Comparison of ENCODE assay signal across 20 cellular contexts in the genomic region with DNA sequence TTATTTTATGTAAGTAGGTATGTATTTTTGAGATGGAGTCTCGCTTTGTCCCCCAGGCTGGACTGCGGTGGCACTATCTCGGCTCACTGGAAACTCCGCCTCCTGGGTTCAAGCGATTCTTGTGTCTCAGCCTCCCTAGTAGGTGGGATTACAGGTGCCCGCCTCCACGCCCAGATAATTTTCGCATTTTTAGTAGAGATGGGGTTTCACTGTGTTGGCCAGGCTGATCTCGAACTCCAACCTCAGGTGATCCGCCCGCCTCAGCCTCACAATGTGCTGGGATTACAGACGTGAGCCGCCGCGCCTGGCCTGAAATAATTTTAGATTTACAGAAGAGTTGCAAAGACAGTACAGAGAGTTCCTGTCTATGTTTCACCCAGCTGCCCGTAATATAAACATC.
"Had no signal": no experiment of that assay in that cellular context is flagged by ENCODE, and none has a peak within 500 bp of the region (broad histone marks: within the 10 kb centered on the region; RNA-seq: fewer than 3 reads in every experiment).

No MANE protein-coding gene starts in this region.

- H3K4me3 ChIP-seq: adrenal gland, lower lobe of right lung, psoas muscle, right atrium auricular region, testis, vagina had no signal

- ATAC-seq: activated CD4-positive, alpha-beta T cell treated with anti-CD3 and anti-CD28 coated beads for 36 hours; activated naive CD4-positive, alpha-beta T cell treated with anti-CD3 and anti-CD28 coated beads, Interleukin-2, amount 50 U/mL, for 72 hours; esophagus mucosa; left lobe of liver; lower lobe of right lung; psoas muscle; WTC11 had no signal

- H3K27ac ChIP-seq: lower lobe of right lung, testis, vagina had no signal

- H3K9me3 ChIP-seq: adrenal gland, lower lobe of right lung, psoas muscle, right atrium auricular region, testis, vagina had no signal

- H3K9me3 Mint-ChIP-seq: activated naive CD4-positive, alpha-beta T cell treated with anti-CD3 and anti-CD28 coated beads, Interleukin-2, amount 50 U/mL, for 72 hours; type B pancreatic cell had no signal

- H3K4me1 Mint-ChIP-seq: WTC11 had no signal

- DNase-seq: activated CD4-positive, alpha-beta T cell treated with anti-CD3 and anti-CD28 coated beads for 36 hours; activated T-cell treated with anti-CD3 and anti-CD28 coated beads, Interleukin-2, amount 50 U/mL, for 72 hours; central memory CD4-positive, alpha-beta T cell; effector memory CD4-positive, alpha-beta T cell; foreskin melanocyte; lower lobe of right lung; naive B cell; psoas muscle; stimulated activated CD4-positive, alpha-beta T cell treated with anti-CD3 and anti-CD28 coated beads, Interleukin-12 subunit alpha, Interleukin-12 subunit beta, amount 100 ng/mL, for 4 hours; stimulated activated CD4-positive, alpha-beta T cell treated with anti-CD3 and anti-CD28 coated beads, Interleukin-4, amount 100 ng/mL, for 4 hours; T1000; testis had no signal

- H3K4me1 ChIP-seq: psoas muscle, testis, vagina had no signal

- H3K36me3 ChIP-seq: vagina had no signal

- H3K4me3 Mint-ChIP-seq: activated CD4-positive, alpha-beta T cell treated with anti-CD3 and anti-CD28 coated beads for 36 hours; activated T-cell treated with anti-CD3 and anti-CD28 coated beads, Interleukin-2, amount 50 U/mL, for 72 hours; naive B cell; type B pancreatic cell; WTC11 had no signal

- H3K27ac Mint-ChIP-seq: activated CD4-positive, alpha-beta T cell treated with anti-CD3 and anti-CD28 coated beads for 36 hours; activated T-cell treated with anti-CD3 and anti-CD28 coated beads, Interleukin-2, amount 50 U/mL, for 72 hours; naive B cell; type B pancreatic cell; WTC11 had no signal

- H3K27me3 ChIP-seq: adrenal gland, right atrium auricular region, testis, vagina had no signal

- H3K27me3 Mint-ChIP-seq: activated CD4-positive, alpha-beta T cell treated with anti-CD3 and anti-CD28 coated beads for 36 hours; naive B cell had no signal
